Comparison of ENCODE assay signal across 1 cellular context in genomic region chr9:88747768-88748167, GRCh38.
TF ChIP-seq lines count a peak whose summit lies in the region.

No MANE protein-coding gene starts in this region.

TF ChIP-seq in K562, 482 proteins besides CTCF, POLR2A, EP300 and RAD21 (continued from another document and continues in another):
- TF ChIP-seq ZNF398 (CRISPR knock-in tag; IDR thresholded peaks at IDR 0.05) (no peak), POLR2AphosphoS5 (IDR thresholded peaks at IDR 0.05; ENCODE audit: control insufficient read depth, insufficient read depth, low read depth, low read length) (peak; percentile 89), NR2C2 (CRISPR knock-in tag; IDR thresholded peaks at IDR 0.05) (no peak), NR2C2 (tag; IDR thresholded peaks at IDR 0.05) (no peak), ZNF589 (CRISPR knock-in tag; IDR thresholded peaks at IDR 0.05; ENCODE audit: low read depth) (0 out of 2 replicates have a peak, but pooled peaks have one; percentile 30), E2F5 (CRISPR knock-in tag; IDR thresholded peaks at IDR 0.05) (no peak), ZNF263 (CRISPR knock-in tag; IDR thresholded peaks at IDR 0.05; ENCODE audit: borderline replicate concordance) (no peak), MEIS2 (IDR thresholded peaks at IDR 0.05; ENCODE audit: partially characterized antibody) (peak; percentile 11), ZNF407 (IDR thresholded peaks at IDR 0.05; ENCODE audit: low read depth) (no peak), BCLAF1 (IDR thresholded peaks at IDR 0.05; ENCODE audit: borderline replicate concordance in 1 of 2, control insufficient read depth in 1 of 2, low read depth in 2 of 2, low read length in 1 of 2) (0 out of 4 replicates have a peak, but pooled peaks of 1 of the 2 experiments have one; percentile 40), ZBTB2 (IDR thresholded peaks at IDR 0.05) (no peak), THRAP3 (IDR thresholded peaks at IDR 0.05; ENCODE audit: borderline replicate concordance) (no peak), POLR2G (IDR thresholded peaks at IDR 0.05; ENCODE audit: low read depth, low read length) (no peak), CC2D1A (IDR thresholded peaks at IDR 0.05) (peak; percentile 55; the same call in 1 of the 2 replicates), TCF3 (CRISPR knock-in tag; IDR thresholded peaks at IDR 0.05) (peak; percentile 89), COPS2 (conservative IDR thresholded peaks at IDR 0.05) (no peak), STAT5B (CRISPR knock-in tag; IDR thresholded peaks at IDR 0.05) (no peak), CGGBP1 (CRISPR knock-in tag; IDR thresholded peaks at IDR 0.05) (no peak), ZNF316 (IDR thresholded peaks at IDR 0.05) (peak; percentile 36), DMBX1 (CRISPR knock-in tag; IDR thresholded peaks at IDR 0.05; ENCODE audit: borderline replicate concordance) (0 out of 2 replicates have a peak, but pooled peaks have one; percentile 24), TBL1XR1 (IDR thresholded peaks at IDR 0.05; ENCODE audit: low read length in 2 of 2) (peak in 1 of 2 experiments; percentile 55; a peak in 1 of 4 replicates), ZNF395 (CRISPR knock-in tag; IDR thresholded peaks at IDR 0.05) (peak; percentile 69; the same call in 1 of the 2 replicates), ZBTB5 (IDR thresholded peaks at IDR 0.05) (no peak), TCF7L2 (IDR thresholded peaks at IDR 0.05; ENCODE audit: low read depth, low read length) (no peak), ZNF699 (CRISPR knock-in tag; IDR thresholded peaks at IDR 0.05; ENCODE audit: insufficient replicate concordance) (no peak), CREM (IDR thresholded peaks at IDR 0.05; ENCODE audit: low read depth) (peak; percentile 50; the same call in 1 of the 2 replicates), TOE1 (IDR thresholded peaks at IDR 0.05; ENCODE audit: borderline replicate concordance) (no peak), TOE1 (CRISPR knock-in tag; IDR thresholded peaks at IDR 0.05; ENCODE audit: borderline replicate concordance, low read depth) (no peak), JUND (IDR thresholded peaks at IDR 0.05; ENCODE audit: borderline replicate concordance, low read depth, low read length) (peak; percentile 98), JUND (tag; IDR thresholded peaks at IDR 0.05; ENCODE audit: borderline replicate concordance, low read depth, low read length) (peak; percentile 97), ZNF507 (tag; conservative IDR thresholded peaks at IDR 0.05) (no peak), RBFOX2 (IDR thresholded peaks at IDR 0.05; ENCODE audit: low read depth, low read length) (no peak), KLF13 (tag; IDR thresholded peaks at IDR 0.05; ENCODE audit: borderline replicate concordance, low read depth) (no peak), MAFK (IDR thresholded peaks at IDR 0.05; ENCODE audit: low read length) (no peak), MYBL2 (IDR thresholded peaks at IDR 0.05; ENCODE audit: low read depth) (no peak), MYBL2 (CRISPR knock-in tag; IDR thresholded peaks at IDR 0.05; ENCODE audit: borderline replicate concordance) (no peak), SNIP1 (IDR thresholded peaks at IDR 0.05; ENCODE audit: low read depth) (no peak), PML (IDR thresholded peaks at IDR 0.05; ENCODE audit: low read length) (peak; percentile 77), HDAC2 (IDR thresholded peaks at IDR 0.05) (peak; percentile 49; the same call in 1 of the 2 replicates), ZBTB17 (CRISPR knock-in tag; IDR thresholded peaks at IDR 0.05) (no peak), RBM15 (IDR thresholded peaks at IDR 0.05; ENCODE audit: insufficient read depth, low read length) (no peak), ZC3H8 (IDR thresholded peaks at IDR 0.05) (no peak)
